In genomic region chr2:77191665-77192064, GRCh38 we compare ENCODE assay signal across 11 cellular contexts.
"Had no signal": no experiment of that assay in that cellular context is flagged by ENCODE, and none has a peak within 500 bp of the region (broad histone marks: within the 10 kb centered on the region; RNA-seq: fewer than 3 reads in every experiment).

No MANE protein-coding gene starts in this region.

- H3K4me3 ChIP-seq: GM23248, GM23338, HAP-1 had no signal

- H3K36me3 ChIP-seq: HAP-1 had no signal

- H2AFZ ChIP-seq: GM23248, GM23338 had no signal

- ATAC-seq: GM23338, HCT116 had no signal

- FAIRE-seq: H1, H54 had no signal

- H3K4me2 ChIP-seq: GM23338 had no signal

- H3K4me1 ChIP-seq: HAP-1 had no signal

- DNase-seq: GM23248, GOT3, H7, H9, HCEC 1CT, HFFc6 had no signal

- H3K27ac Mint-ChIP-seq: GM23338, H9, HFFc6 had no signal

- H3K9me3 Mint-ChIP-seq: GM23338, H9 had no signal

- H3K9ac ChIP-seq: GM23248 had no signal

- H3K9me3 ChIP-seq: HAP-1 had no signal

- H3K4me3 Mint-ChIP-seq: GM23338, H9, HFFc6 had no signal

- H3K4me1 Mint-ChIP-seq: GM23338, H9 had no signal

- H3K27ac ChIP-seq: GM23248 had no signal
